29 cellular contexts compared by ENCODE assay signal in the genomic region with DNA sequence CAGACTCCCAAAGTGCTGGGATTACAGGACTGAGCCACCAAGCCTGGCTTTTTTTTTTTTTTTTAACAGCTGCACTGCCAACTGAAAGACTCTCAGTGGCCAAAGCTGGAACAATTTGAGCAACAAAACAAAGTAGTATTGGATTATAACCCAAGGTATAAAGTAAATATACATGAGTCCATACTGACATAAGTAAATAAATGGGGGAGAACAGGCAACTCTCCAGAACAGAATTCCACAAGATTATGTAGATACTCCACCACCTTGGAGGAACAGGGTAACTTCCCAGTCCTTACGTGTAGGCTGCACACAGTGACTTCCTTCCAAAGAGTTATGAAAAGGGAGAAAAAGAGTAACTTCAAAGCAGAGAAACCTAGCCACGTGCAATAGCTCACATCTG.
"Had no signal": no experiment of that assay in that cellular context is flagged by ENCODE, and none has a peak within 500 bp of the region (broad histone marks: within the 10 kb centered on the region; RNA-seq: fewer than 3 reads in every experiment).

No MANE protein-coding gene starts in this region.

- ATAC-seq: mucosa of descending colon; natural killer cell treated with Interleukin-12 subunit alpha and Interleukin-12 subunit beta and Interleukin-15 and Interleukin-18, amount 100 ng/mL, for 72 hours; stimulated activated memory B cell treated with anti-CD40 and anti-IgM and Interleukin-4, amounts not matched to agents 10 μg/mL and 1 μg/mL and 100 μg/mL, for 72 hours; stimulated activated naive CD8-positive, alpha-beta T cell treated with anti-CD3 and anti-CD28 coated beads, Interleukin-15, Interleukin-2, amounts not matched to agents 100 U/mL and 50 U/mL, for 24 hours had no signal

- H3K9me3 Mint-ChIP-seq: dendritic cell treated with granulocyte-macrophage colony-stimulating factor and Interleukin-4, amounts not matched to agents 40 ng/mL and 50 ng/mL, for 4 days; immature natural killer cell; mesothelial cell of epicardium; natural killer cell treated with Interleukin-12 subunit alpha and Interleukin-12 subunit beta and Interleukin-15 and Interleukin-18, amount 100 ng/mL, for 72 hours; neural crest cell; stimulated activated memory B cell treated with anti-CD40 and anti-IgM and Interleukin-4, amounts not matched to agents 10 μg/mL and 1 μg/mL and 100 μg/mL, for 72 hours had no signal

- DNase-seq: colonic mucosa; effector CD8-positive, alpha-beta T cell; foreskin melanocyte; hypothalamus; immature natural killer cell; islet precursor cell; kidney glomerular epithelial cell; mesenchymal stem cell; mucosa of descending colon; naive B cell; sigmoid colon; spleen; stimulated activated CD4-positive, alpha-beta T cell treated with anti-CD3 and anti-CD28 coated beads, Interleukin-4, amount 100 ng/mL, for 4 hours; stimulated activated naive CD8-positive, alpha-beta T cell treated with anti-CD3 and anti-CD28 coated beads, Interleukin-15, Interleukin-2, amounts not matched to agents 100 U/mL and 50 U/mL, for 24 hours; substantia nigra; testis; tibial artery; upper lobe of left lung; uterus had no signal

- H3K36me3 ChIP-seq: colonic mucosa, neutrophil, sigmoid colon, tibial artery, uterus had no signal

- H3K4me3 ChIP-seq: colonic mucosa, esophagus muscularis mucosa, mucosa of descending colon, sigmoid colon, spleen, testis, tibial artery, upper lobe of left lung, uterus had no signal

- H3K4me3 Mint-ChIP-seq: dendritic cell treated with granulocyte-macrophage colony-stimulating factor and Interleukin-4, amounts not matched to agents 40 ng/mL and 50 ng/mL, for 4 days; immature natural killer cell; mesothelial cell of epicardium; naive B cell; natural killer cell treated with Interleukin-12 subunit alpha and Interleukin-12 subunit beta and Interleukin-15 and Interleukin-18, amount 100 ng/mL, for 72 hours; neural crest cell; stimulated activated memory B cell treated with anti-CD40 and anti-IgM and Interleukin-4, amounts not matched to agents 10 μg/mL and 1 μg/mL and 100 μg/mL, for 72 hours had no signal

- FAIRE-seq: endothelial cell of umbilical vein had no signal

- H3K27me3 ChIP-seq: colonic mucosa, esophagus muscularis mucosa, neutrophil, sigmoid colon, spleen, testis, tibial artery, upper lobe of left lung, uterus had no signal

- H3K9me3 ChIP-seq: colonic mucosa, esophagus muscularis mucosa, mucosa of descending colon, neutrophil, sigmoid colon, spleen, testis, tibial artery, upper lobe of left lung, uterus had no signal

- H3K27me3 Mint-ChIP-seq: dendritic cell treated with granulocyte-macrophage colony-stimulating factor and Interleukin-4, amounts not matched to agents 40 ng/mL and 50 ng/mL, for 4 days; naive B cell; natural killer cell treated with Interleukin-12 subunit alpha and Interleukin-12 subunit beta and Interleukin-15 and Interleukin-18, amount 100 ng/mL, for 72 hours; progenitor cell of endocrine pancreas; stimulated activated memory B cell treated with anti-CD40 and anti-IgM and Interleukin-4, amounts not matched to agents 10 μg/mL and 1 μg/mL and 100 μg/mL, for 72 hours had no signal

- H3K4me1 ChIP-seq: colonic mucosa, parathyroid adenoma, sigmoid colon, testis, upper lobe of left lung, uterus had no signal

- H3K27ac Mint-ChIP-seq: dendritic cell treated with granulocyte-macrophage colony-stimulating factor and Interleukin-4, amounts not matched to agents 40 ng/mL and 50 ng/mL, for 4 days; immature natural killer cell; mesothelial cell of epicardium; progenitor cell of endocrine pancreas; stimulated activated memory B cell treated with anti-CD40 and anti-IgM and Interleukin-4, amounts not matched to agents 10 μg/mL and 1 μg/mL and 100 μg/mL, for 72 hours had no signal

- H3K27ac ChIP-seq: colonic mucosa, esophagus muscularis mucosa, neutrophil, parathyroid adenoma, sigmoid colon, spleen, testis, tibial artery, upper lobe of left lung, uterus had no signal
